9 cellular contexts compared by ENCODE assay signal in the genomic region with DNA sequence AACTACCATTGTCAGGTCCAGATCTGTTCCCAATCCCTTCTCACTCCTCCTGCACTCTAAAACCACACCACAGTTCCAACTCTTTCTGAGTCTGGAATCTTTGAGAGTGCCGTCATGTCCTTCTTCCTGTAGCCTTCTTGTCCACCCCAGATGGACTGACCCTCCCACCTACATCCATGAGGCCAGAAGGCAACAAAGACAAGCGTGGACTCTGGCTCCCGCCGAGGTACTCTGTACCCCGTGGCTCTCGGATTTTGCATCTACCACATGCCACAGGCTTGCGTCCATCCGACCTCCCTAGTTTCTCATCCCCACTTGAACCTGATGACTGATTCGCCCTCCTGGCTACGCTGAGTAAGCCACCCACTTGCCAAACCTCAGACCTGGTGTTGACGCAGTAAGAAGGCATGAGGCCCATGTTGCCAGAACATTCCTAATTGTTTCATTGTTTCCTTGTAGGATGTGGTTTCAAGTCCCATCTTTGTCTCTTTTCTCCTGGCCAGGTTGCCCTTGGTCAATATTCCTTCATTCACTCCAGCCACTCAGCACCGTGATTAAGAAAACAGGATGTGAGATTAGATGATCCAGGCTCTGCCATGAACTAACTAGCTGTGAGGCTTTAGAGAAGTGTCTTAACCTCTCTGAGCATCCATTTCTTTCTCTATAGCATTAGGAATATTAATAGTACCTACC. TPM values are rescaled to one million over a fixed set of nuclear protein-coding genes. Genes with fewer than 3 reads are reported as not detected.
A peak's percentile ranks its signal among the peaks of the same experiment; 100 is the strongest.
DNase-seq lines count a peak whose midpoint lies in the region; ATAC-seq and TF ChIP-seq lines count a peak whose summit lies in the region.
"Had no signal": no experiment of that assay in that cellular context is flagged by ENCODE, and none has a peak within 500 bp of the region (broad histone marks: within the 10 kb centered on the region; RNA-seq: fewer than 3 reads in every experiment).

No MANE protein-coding gene starts in this region.

- no TSS peak for BruUV-seq in Caco-2 (replicated peaks; lab: Mats Ljungman, UMichigan)

- peak overlapping the region; percentile 57 to 71 for H3K27ac ChIP-seq in esophagus (ENCODE audit: low read depth in 2 of 2, low read length in 1 of 2)

- H3K4me1 ChIP-seq in Caco-2 = peaks cover 39% of the 10 kb centered on the region
- H3K4me1 ChIP-seq in esophagus (ENCODE audit: control insufficient read depth in 2 of 2, insufficient read depth in 2 of 2, low read length in 1 of 2) = no peaks in the 10 kb centered on the region

- POLR2A ChIA-PET in Caco-2 (lab: Charles Lee) = interaction anchor here (0.7 to 1.0 kb wide), 2 partner anchors 69 to 116 kb away, joined by 3 read pairs; no protein-coding TSS in a partner anchor

- H3K36me3 ChIP-seq in Caco-2 (ENCODE audit: control insufficient read depth, insufficient read depth, low read length) (no peaks in the 10 kb centered on the region), esophagus (ENCODE audit: control insufficient read depth in 2 of 2, insufficient read depth in 2 of 2, low read length in 1 of 2) (no peaks in the 10 kb centered on the region)

- no peak for DNase-seq in Caco-2
- peak; percentile 88 for DNase-seq in RKO (ENCODE audit: low spot score)
- peak; percentile 22 for DNase-seq in pons (ENCODE audit: low spot score)
- no peak for DNase-seq in activated naive CD4-positive, alpha-beta T cell treated with anti-CD3 and anti-CD28 coated beads for 36 hours
- DNase-seq: NCI-H1417 had no signal

- H3K4me3 ChIP-seq in Caco-2 (ENCODE audit: low read depth, low read length) (no peak overlapping the region), esophagus (ENCODE audit: low read depth in 1 of 2, low read length in 2 of 2) (no peak overlapping the region)

- intact Hi-C loops in Caco-2 (cut with micrococcal nuclease; ENCODE audit: unreplicated experiment) = no loop called here
- intact Hi-C loops in activated naive CD4-positive, alpha-beta T cell treated with anti-CD3 and anti-CD28 coated beads for 36 hours (cut with micrococcal nuclease) = loop anchor here (10.0 kb wide), 1 partner anchor 278 kb away; no protein-coding TSS in a partner anchor

- peaks cover 46% of the 10 kb centered on the region for H3K4me1 Mint-ChIP-seq in Caco-2 (ENCODE audit: low read depth, unreplicated experiment)
- peaks cover 12% of the 10 kb centered on the region for H3K4me1 Mint-ChIP-seq in activated naive CD4-positive, alpha-beta T cell treated with anti-CD3 and anti-CD28 coated beads for 36 hours (ENCODE audit: low read depth)

- H3K36me3 Mint-ChIP-seq in Caco-2 (ENCODE audit: insufficient read depth, unreplicated experiment) = peaks cover 37% of the 10 kb centered on the region
- no peaks in the 10 kb centered on the region for H3K36me3 Mint-ChIP-seq in activated naive CD4-positive, alpha-beta T cell treated with anti-CD3 and anti-CD28 coated beads for 36 hours (ENCODE audit: low read depth)

- ATAC-seq in HG03439 (IDR thresholded peaks at IDR 0.05; ENCODE audit: unreplicated experiment) (no peak), HG02571 (IDR thresholded peaks at IDR 0.05; ENCODE audit: unreplicated experiment) (no peak), GM18870 (IDR thresholded peaks at IDR 0.05; ENCODE audit: unreplicated experiment) (no peak)

- H3K4me3 Mint-ChIP-seq in Caco-2 (ENCODE audit: unreplicated experiment) = peak overlapping the region; percentile 74
- H3K4me3 Mint-ChIP-seq in activated naive CD4-positive, alpha-beta T cell treated with anti-CD3 and anti-CD28 coated beads for 36 hours = no peak overlapping the region

- H3K9me3 ChIP-seq in Caco-2 (peaks cover 9% of the 10 kb centered on the region; the same call in 1 of the 2 replicates), esophagus (ENCODE audit: control insufficient read depth in 2 of 2, insufficient read depth in 1 of 2, low read depth in 1 of 2, low read length in 1 of 2) (no peaks in the 10 kb centered on the region)

- peak overlapping the region; percentile 97 for H3K27ac Mint-ChIP-seq in Caco-2 (ENCODE audit: unreplicated experiment)
- no peak overlapping the region for H3K27ac Mint-ChIP-seq in activated naive CD4-positive, alpha-beta T cell treated with anti-CD3 and anti-CD28 coated beads for 36 hours

- H3K27me3 Mint-ChIP-seq in Caco-2 (ENCODE audit: insufficient read depth, unreplicated experiment) = no peaks in the 10 kb centered on the region
- H3K27me3 Mint-ChIP-seq in activated naive CD4-positive, alpha-beta T cell treated with anti-CD3 and anti-CD28 coated beads for 36 hours (ENCODE audit: low read depth) = no peaks in the 10 kb centered on the region

- no peaks in the 10 kb centered on the region for H3K9me3 Mint-ChIP-seq in Caco-2 (ENCODE audit: unreplicated experiment)
- H3K9me3 Mint-ChIP-seq in activated naive CD4-positive, alpha-beta T cell treated with anti-CD3 and anti-CD28 coated beads for 36 hours = peaks cover 4% of the 10 kb centered on the region

- WGBS in esophagus, 2 donors = 82 to 89% methylated on average over 12 of the region's 12 CpGs

- no peak for TF ChIP-seq CTCF in Caco-2 (IDR thresholded peaks at IDR 0.05; ENCODE audit: insufficient read depth in 1 of 2, low read depth in 1 of 2, low read length in 1 of 2, severe bottlenecking in 1 of 2, unreplicated experiment in 1 of 2)

- CTCF ChIA-PET in Caco-2 (lab: Charles Lee) = interaction anchor here (1.2 to 1.8 kb wide), 4 partner anchors 18 to 88 kb away, joined by 3 to 7 read pairs (median 6); no protein-coding TSS in a partner anchor
- CTCF ChIA-PET in activated naive CD4-positive, alpha-beta T cell treated with anti-CD3 and anti-CD28 coated beads for 36 hours (lab: Charles Lee) = interaction anchor here (0.6 to 2.7 kb wide), 4 partner anchors 34 to 102 kb away, joined by 3 to 10 read pairs (median 3); no protein-coding TSS in a partner anchor

- H3K27me3 ChIP-seq in Caco-2 (replicated peaks; ENCODE audit: control insufficient read depth, insufficient read depth, low read length) = no peaks in the 10 kb centered on the region
- no peaks in the 10 kb centered on the region for H3K27me3 ChIP-seq in esophagus (ENCODE audit: control insufficient read depth in 1 of 2, insufficient read depth in 2 of 2, low read length in 2 of 2)

RNA-seq across cellular contexts. Expression of a gene that starts 1.1 kb away (rescaled TPM):
- total RNA-seq in Caco-2 (2022) = 72.7 and 74.1 TPM in 2 replicates
- polyA plus RNA-seq in esophagus = 1 to 10 TPM; 3.4 to 5.9 TPM
- 10 to 100 TPM; 16.3 to 18.6 TPM for total RNA-seq in activated naive CD4-positive, alpha-beta T cell treated with anti-CD3 and anti-CD28 coated beads for 36 hours

Comparison
In these comparisons a context has a peak if more than half of its experiments do, and no peak if none do; other contexts are left out.
1. DNase-seq: peak in RKO (single experiment) and pons (single experiment); none in Caco-2 (0 of 2) and activated naive CD4-positive, alpha-beta T cell treated with anti-CD3 and anti-CD28 coated beads for 36 hours (single experiment).